In genomic region chr5:115052948-115053347, GRCh38 we compare ENCODE assay signal across 31 cellular contexts.
"Had no signal": no experiment of that assay in that cellular context is flagged by ENCODE, and none has a peak within 500 bp of the region (broad histone marks: within the 10 kb centered on the region; RNA-seq: fewer than 3 reads in every experiment).

No MANE protein-coding gene starts in this region.

- H3K9me3 ChIP-seq: left ventricle myocardium inferior, neutrophil, ovary, right atrium auricular region, right lobe of liver, suprapubic skin, thoracic aorta, tibial artery, upper lobe of right lung, uterus had no signal

- H3K27me3 ChIP-seq: neural progenitor cell, neutrophil, ovary, right atrium auricular region, right lobe of liver, suprapubic skin, tibial artery, upper lobe of right lung, uterus had no signal

- H3K36me3 Mint-ChIP-seq: immature natural killer cell; mesothelial cell of epicardium; naive B cell; natural killer cell; neural progenitor cell; stimulated activated naive B cell treated with anti-CD40 and anti-IgM and Interleukin-4, amounts not matched to agents 10 μg/mL and 1 μg/mL and 100 μg/mL, for 72 hours had no signal

- H3K27ac ChIP-seq: left ventricle myocardium inferior, neural progenitor cell, neutrophil, ovary, right atrium auricular region, right lobe of liver, suprapubic skin, thoracic aorta, tibial artery, upper lobe of right lung, uterus had no signal

- H3K4me1 ChIP-seq: left ventricle myocardium inferior, neural progenitor cell, right atrium auricular region, suprapubic skin, upper lobe of right lung, uterus had no signal

- H3K27ac Mint-ChIP-seq: immature natural killer cell; mesothelial cell of epicardium; naive B cell; natural killer cell; nephron progenitor cell; neural progenitor cell; progenitor cell of endocrine pancreas; stimulated activated naive B cell treated with anti-CD40 and anti-IgM and Interleukin-4, amounts not matched to agents 10 μg/mL and 1 μg/mL and 100 μg/mL, for 72 hours; stimulated activated naive CD8-positive, alpha-beta T cell treated with anti-CD3 and anti-CD28 coated beads, Interleukin-15, Interleukin-2, amounts not matched to agents 100 ng/mL and 50 ng/mL, for 24 hours had no signal

- H3K4me3 ChIP-seq: left ventricle myocardium inferior, lung, neural progenitor cell, ovary, right atrium auricular region, right lobe of liver, smooth muscle cell, suprapubic skin, thoracic aorta, tibial artery, upper lobe of right lung, uterus had no signal

- H3K36me3 ChIP-seq: left ventricle myocardium inferior, neural progenitor cell, neutrophil, ovary, right atrium auricular region, right lobe of liver, suprapubic skin, thoracic aorta, tibial artery, upper lobe of right lung, uterus had no signal

- H3K4me3 Mint-ChIP-seq: immature natural killer cell; mesothelial cell of epicardium; natural killer cell; nephron progenitor cell; neural progenitor cell; stimulated activated naive B cell treated with anti-CD40 and anti-IgM and Interleukin-4, amounts not matched to agents 10 μg/mL and 1 μg/mL and 100 μg/mL, for 72 hours; stimulated activated naive CD8-positive, alpha-beta T cell treated with anti-CD3 and anti-CD28 coated beads, Interleukin-15, Interleukin-2, amounts not matched to agents 100 ng/mL and 50 ng/mL, for 24 hours had no signal

- DNase-seq: hippocampal formation; immature natural killer cell; kidney; left colon; left ventricle myocardium inferior; mesendoderm; naive B cell; natural killer cell; nephron progenitor cell; occipital lobe; ovary; right lobe of liver; stimulated activated CD4-positive, alpha-beta T cell treated with anti-CD3 and anti-CD28 coated beads, Interleukin-1b, Interleukin-23, amount 100 ng/mL, for 48 hours; stimulated activated CD4-positive, alpha-beta T cell treated with anti-CD3 and anti-CD28 coated beads, Interleukin-2, amount 100 ng/mL, for 48 hours; stimulated activated CD4-positive, alpha-beta T cell treated with anti-CD3 and anti-CD28 coated beads, Interleukin-4, amount 100 ng/mL, for 4 hours; stimulated activated CD8-positive, alpha-beta memory T cell treated with anti-CD3 and anti-CD28 coated beads, Interleukin-4, amount 100 ng/mL, for 48 hours; stimulated activated naive B cell treated with anti-CD40 and anti-IgM and Interleukin-4, amounts not matched to agents 10 μg/mL and 1 μg/mL and 100 μg/mL, for 72 hours; tibial artery; trophoblast cell; upper lobe of right lung; uterus had no signal

- H2AFZ ChIP-seq: neural progenitor cell had no signal

- ATAC-seq: left colon; natural killer cell; stimulated activated naive B cell treated with anti-CD40 and anti-IgM and Interleukin-4, amounts not matched to agents 10 μg/mL and 1 μg/mL and 100 μg/mL, for 72 hours had no signal

- H3K9me3 Mint-ChIP-seq: mesothelial cell of epicardium; natural killer cell; nephron progenitor cell; stimulated activated naive CD8-positive, alpha-beta T cell treated with anti-CD3 and anti-CD28 coated beads, Interleukin-15, Interleukin-2, amounts not matched to agents 100 ng/mL and 50 ng/mL, for 24 hours had no signal

- H3K4me2 ChIP-seq: neural progenitor cell, smooth muscle cell had no signal

- H3K4me1 Mint-ChIP-seq: immature natural killer cell; mesothelial cell of epicardium; natural killer cell; nephron progenitor cell; stimulated activated naive B cell treated with anti-CD40 and anti-IgM and Interleukin-4, amounts not matched to agents 10 μg/mL and 1 μg/mL and 100 μg/mL, for 72 hours had no signal
